In the genomic region with DNA sequence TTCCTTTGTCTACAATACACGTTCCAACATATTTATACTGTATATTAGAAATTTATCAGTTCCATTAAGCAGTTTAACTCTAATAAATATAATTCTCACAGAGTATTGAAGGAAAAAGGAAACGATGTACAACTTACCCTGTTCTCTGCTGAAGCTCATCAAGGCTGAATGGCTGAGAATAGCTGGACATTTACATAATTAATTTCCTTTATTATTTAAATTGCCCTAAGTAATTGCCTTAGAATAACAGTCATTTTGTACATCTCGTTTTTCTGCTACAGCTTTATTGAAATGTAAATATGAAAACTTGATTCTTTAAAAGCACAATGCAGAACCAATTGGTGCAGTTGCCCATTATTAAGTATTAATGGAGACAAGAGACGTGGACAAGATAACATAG, we compare ENCODE assay signal across 35 cellular contexts.
"Had no signal": no experiment of that assay in that cellular context is flagged by ENCODE, and none has a peak within 500 bp of the region (broad histone marks: within the 10 kb centered on the region; RNA-seq: fewer than 3 reads in every experiment).

No MANE protein-coding gene starts in this region.

- DNase-seq: Karpas-422, Kasumi-1, MG63, MM.1S, MV-4-11, NCI-H1092, NCI-H1092 treated with DMSO at 0.1 percent for 48 hours, NCI-H1105, NCI-H1105 treated with DMSO at 0.1 percent for 48 hours, NCI-H1417, NCI-H1417 treated with DMSO at 0.1 percent for 48 hours, NCI-H1436, NCI-H1436 treated with DMSO at 0.1 percent for 48 hours, NCI-H146, NCI-H1694, NCI-H1694 treated with DMSO at 0.1 percent for 48 hours, NCI-H187, NCI-H187 treated with DMSO at 0.1 percent for 48 hours, NCI-H1930, NCI-H2029, NCI-H2029 treated with DMSO at 0.1 percent for 48 hours, NCI-H2081, NCI-H2081 treated with DMSO at 0.1 percent for 48 hours, NCI-H2107, NCI-H2171, NCI-H2171 treated with DMSO at 0.1 percent for 48 hours, NCI-H2227 treated with DMSO at 0.1 percent for 48 hours, NCI-H226, NCI-H345, NCI-H446, NCI-H446 treated with DMSO at 0.1 percent for 48 hours, NCI-H510A, NCI-H510A treated with DMSO at 0.1 percent for 48 hours, NCI-H524, NCI-H524 treated with DMSO at 0.1 percent for 48 hours had no signal

- H3K9me3 ChIP-seq: MG63 had no signal

- H3K27me3 ChIP-seq: MG63 had no signal

- H3K4me3 ChIP-seq: MG63 had no signal

- H3K36me3 ChIP-seq: MG63 had no signal
